Comparison of ENCODE assay signal across 19 cellular contexts in genomic region chr9:91202757-91203283, GRCh38.
A peak's percentile ranks its signal among the peaks of the same experiment; 100 is the strongest.
DNase-seq lines count a peak whose midpoint lies in the region; ATAC-seq, FAIRE-seq and TF ChIP-seq lines count a peak whose summit lies in the region.
"Had no signal": no experiment of that assay in that cellular context is flagged by ENCODE, and none has a peak within 500 bp of the region (broad histone marks: within the 10 kb centered on the region; RNA-seq: fewer than 3 reads in every experiment).

No MANE protein-coding gene starts in this region.

- H3K4me2 ChIP-seq in HepG2 (ENCODE audit: low read depth, low read length) = no peak overlapping the region
- H3K4me2 ChIP-seq in K562 (ENCODE audit: insufficient read depth, low read length) = no peak overlapping the region
- H3K4me2 ChIP-seq in Karpas-422 (ENCODE audit: low read depth, low read length, poor library complexity, severe bottlenecking) = no peak overlapping the region

- DNase-seq in HepG2 (ENCODE audit: low spot score) (no peak), right lobe of liver (no peak), NCI-H446 treated with DMSO at 0.1 percent for 48 hours (lab: John Stamatoyannopoulos, UW) (peak; percentile 21), K562 (ENCODE audit: extremely low read depth in 1 of 4, low spot score in 3 of 4) (peak; percentile 31 to 58 (median 50)), GM19239 (ENCODE audit: insufficient read length, low spot score) (no peak), Karpas-422 (no peak)
- DNase-seq in NK-92 treated with Interleukin-12 subunit alpha and Interleukin-12 subunit beta, amount 100 ng/mL, for 24 hours (lab: John Stamatoyannopoulos, UW) = no peak
- DNase-seq: C1 segment of cervical spinal cord; Calu3; CD4-positive, alpha-beta memory T cell; COR-L47; DMS53; DMS79 treated with DMSO at 0.1 percent for 48 hours; GF-D8; GOT3; H7; HCEC 1CT had no signal

- H3K27me3 ChIP-seq in HepG2 (ENCODE audit: control insufficient read depth in 1 of 2, insufficient read depth in 2 of 2, low read length in 2 of 2) = no peaks in the 10 kb centered on the region
- no peaks in the 10 kb centered on the region for H3K27me3 ChIP-seq in right lobe of liver
- no peaks in the 10 kb centered on the region for H3K27me3 ChIP-seq in K562 (ENCODE audit: control insufficient read depth in 2 of 2, insufficient read depth in 2 of 2, low read length in 2 of 2)
- no peaks in the 10 kb centered on the region for H3K27me3 ChIP-seq in Karpas-422 (ENCODE audit: low read length)

- POLR2A ChIA-PET in HepG2 (lab: Yijun Ruan, JAX) = no interaction called here
- POLR2A ChIA-PET in K562 (lab: Yijun Ruan, JAX) = no interaction called here

- H3K4me3 ChIP-seq in HepG2 (replicated peaks in 1 of 3; ENCODE audit: insufficient read depth in 1 of 3, low read depth in 2 of 3, low read length in 3 of 3) (no peak overlapping the region), right lobe of liver (no peak overlapping the region), K562 (no peak overlapping the region), Karpas-422 (ENCODE audit: low read length) (no peak overlapping the region)

- no TSS peak for BruUV-seq in HepG2 (replicated peaks; lab: Mats Ljungman, UMichigan)
- BruUV-seq in K562 (replicated peaks; lab: Mats Ljungman, UMichigan) = no TSS peak

- FAIRE-seq in HepG2 (lab: Jason Lieb, UNC) = no peak
- peak; percentile 48 for FAIRE-seq in K562 (lab: Jason Lieb, UNC)
- no peak for FAIRE-seq in GM19239 (lab: Jason Lieb, UNC)
- FAIRE-seq: GM12891, GM18507 had no signal

- TF ChIP-seq POLR2A in HepG2 (IDR thresholded peaks at IDR 0.05; ENCODE audit: insufficient read depth in 1 of 2, low read depth in 2 of 2, low read length in 2 of 2) (no peak), right lobe of liver (IDR thresholded peaks at IDR 0.05) (no peak), K562 (conservative IDR thresholded peaks at IDR 0.05) (no peak)

- no peak for TF ChIP-seq EP300 in HepG2 (IDR thresholded peaks at IDR 0.05; ENCODE audit: low read depth in 2 of 2, low read length in 2 of 2)
- TF ChIP-seq EP300 in HepG2 (CRISPR knock-in tag; IDR thresholded peaks at IDR 0.05; ENCODE audit: borderline replicate concordance) = no peak
- TF ChIP-seq EP300 in K562 (IDR thresholded peaks at IDR 0.05; ENCODE audit: low read length) = peak; percentile 22; the same call in 1 of the 2 replicates

- H3K9ac ChIP-seq in HepG2 (ENCODE audit: insufficient read depth, low read depth, low read length) = no peak overlapping the region
- H3K9ac ChIP-seq in K562 (ENCODE audit: insufficient read depth in 1 of 2, low read depth in 2 of 2, low read length in 2 of 2) = no peak overlapping the region
- no peak overlapping the region for H3K9ac ChIP-seq in Karpas-422 (ENCODE audit: low read length)

- H3K36me3 ChIP-seq in HepG2 (replicated peaks in 1 of 2; ENCODE audit: control insufficient read depth in 1 of 2, insufficient read depth in 2 of 2, low read length in 2 of 2) = no peaks in the 10 kb centered on the region
- H3K36me3 ChIP-seq in right lobe of liver = no peaks in the 10 kb centered on the region
- H3K36me3 ChIP-seq in K562 (ENCODE audit: control insufficient read depth, insufficient read depth, low read length) = no peaks in the 10 kb centered on the region
- no peaks in the 10 kb centered on the region for H3K36me3 ChIP-seq in Karpas-422 (ENCODE audit: insufficient read depth, low read length)

- intact Hi-C loops in HepG2 (cut with micrococcal nuclease; ENCODE audit: unreplicated experiment) (no loop called here), right lobe of liver (cut with DNase I) (no loop called here), K562 (cut with micrococcal nuclease) (no loop called here)

- no peak overlapping the region for H2AFZ ChIP-seq in HepG2 (ENCODE audit: low read length)
- H2AFZ ChIP-seq in K562 (ENCODE audit: low read depth, low read length) = no peak overlapping the region
- no peak overlapping the region for H2AFZ ChIP-seq in Karpas-422 (ENCODE audit: low read length)

- no peaks in the 10 kb centered on the region for H4K20me1 ChIP-seq in HepG2 (ENCODE audit: insufficient read depth, low read length)
- H4K20me1 ChIP-seq in K562 (replicated peaks; ENCODE audit: control insufficient read depth, insufficient read depth, low read length) = no peaks in the 10 kb centered on the region
- no peaks in the 10 kb centered on the region for H4K20me1 ChIP-seq in Karpas-422 (ENCODE audit: insufficient read depth, low read depth, low read length)

- H3K9me3 ChIP-seq in HepG2 (ENCODE audit: low read length) (peaks cover 28% of the 10 kb centered on the region), right lobe of liver (no peaks in the 10 kb centered on the region), K562 (replicated peaks; ENCODE audit: control insufficient read depth, insufficient read depth, low read depth, low read length) (0 out of 2 replicates have a peak, but pooled peaks cover 1% of the 10 kb centered on the region), Karpas-422 (ENCODE audit: low read length) (peaks cover 2% of the 10 kb centered on the region; the same call in 1 of the 2 replicates)

- H3K9me1 ChIP-seq in K562 (ENCODE audit: control insufficient read depth, insufficient read depth, low read length) = no peaks in the 10 kb centered on the region

- in situ Hi-C loops in HepG2 (cut with HindIII; ENCODE audit: extremely low pct_ligation_motif_present, low pct_unique_long_range_greater_than_20kb) = no loop called here
- in situ Hi-C loops in K562 (cut with MboI) = no loop called here

- H3K27ac ChIP-seq in HepG2 (ENCODE audit: extremely low read length, insufficient read depth, low read length) = no peak overlapping the region
- no peak overlapping the region for H3K27ac ChIP-seq in right lobe of liver
- no peak overlapping the region for H3K27ac ChIP-seq in K562 (ENCODE audit: extremely low read depth, low read depth, low read length)
- H3K27ac ChIP-seq in Karpas-422 (ENCODE audit: low read length) = no peak overlapping the region

- TF ChIP-seq CTCF in HepG2 (CRISPR knock-in tag; IDR thresholded peaks at IDR 0.05) (no peak), right lobe of liver (IDR thresholded peaks at IDR 0.05) (no peak), K562 (IDR thresholded peaks at IDR 0.05 in 2 of 3, conservative IDR thresholded peaks at IDR 0.05 in 1 of 3; ENCODE audit: insufficient read depth in 2 of 3, low read depth in 1 of 3, low read length in 3 of 3) (no peak)

- H3K79me2 ChIP-seq in HepG2 (ENCODE audit: insufficient read depth, low read length) (no peaks in the 10 kb centered on the region), K562 (ENCODE audit: control insufficient read depth, insufficient read depth, low read length) (no peaks in the 10 kb centered on the region; the same call in 2 of the 3 replicates), Karpas-422 (ENCODE audit: low read length) (no peaks in the 10 kb centered on the region)

- ATAC-seq in HepG2 (no peak), right lobe of liver (no peak), K562 (no peak)

- H3K4me1 ChIP-seq in HepG2 (ENCODE audit: insufficient read depth, low read length) (peaks cover 56% of the 10 kb centered on the region), right lobe of liver (peaks cover 0 to 26% (median 6%) of the 10 kb centered on the region in 4 donors), K562 (replicated peaks in 1 of 2; ENCODE audit: control insufficient read depth in 2 of 2, insufficient read depth in 2 of 2, low read length in 2 of 2) (peaks cover 8 to 26% of the 10 kb centered on the region in 2 experiments; a peak in 4 of 5 replicates), Karpas-422 (ENCODE audit: low read length) (peaks cover 4% of the 10 kb centered on the region)

- H3K9me2 ChIP-seq in Karpas-422 (replicated peaks; ENCODE audit: insufficient read depth, low read length) = no peaks in the 10 kb centered on the region

- CTCF ChIA-PET in HepG2 (lab: Yijun Ruan, JAX; ENCODE audit: low intra/inter-chr PET ratio, low total read pairs) (no interaction called here), K562 (lab: Yijun Ruan, JAX; ENCODE audit: low intra/inter-chr PET ratio) (no interaction called here)

- TF ChIP-seq RAD21 in HepG2 (CRISPR knock-in tag; IDR thresholded peaks at IDR 0.05) (no peak), K562 (CRISPR knock-in tag; conservative IDR thresholded peaks at IDR 0.05 in 1 of 2, IDR thresholded peaks at IDR 0.05 in 1 of 2) (no peak)

TF ChIP-seq in HepG2, 621 proteins besides CTCF, POLR2A, EP300 and RAD21:
- TF ChIP-seq ZFP90 (CRISPR knock-in tag; IDR thresholded peaks at IDR 0.05; ENCODE audit: borderline replicate concordance) = peak; percentile 98
- TF ChIP-seq TEAD3 (CRISPR knock-in tag; optimal IDR thresholded peaks at IDR 0.05; ENCODE audit: borderline replicate concordance) = no peak
TF ChIP-seq in HepG2: peak in this region for 1.

TF ChIP-seq in K562, 482 proteins besides CTCF, POLR2A, EP300 and RAD21:
- TF ChIP-seq TAL1 (IDR thresholded peaks at IDR 0.05) = 0 out of 2 replicates have a peak, but pooled peaks have one; percentile 44
- TF ChIP-seq ZNF740 (CRISPR knock-in tag; IDR thresholded peaks at IDR 0.05) = no peak
- TF ChIP-seq ZNF740 (tag; IDR thresholded peaks at IDR 0.05) = no peak
- peak; percentile 77 for TF ChIP-seq CBFA2T3 (IDR thresholded peaks at IDR 0.05)
- peak; percentile 58 for TF ChIP-seq TCF3 (CRISPR knock-in tag; IDR thresholded peaks at IDR 0.05)
- TF ChIP-seq ARID1B (IDR thresholded peaks at IDR 0.05) = peak; percentile 48; the same call in 1 of the 2 replicates
- no peak for TF ChIP-seq ZNF347 (CRISPR knock-in tag; IDR thresholded peaks at IDR 0.05; ENCODE audit: low read depth)
- no peak for TF ChIP-seq ZNF133 (CRISPR knock-in tag; IDR thresholded peaks at IDR 0.05)
- peak; percentile 52 for TF ChIP-seq NFIC (IDR thresholded peaks at IDR 0.05)
- no peak for TF ChIP-seq ZNF24 (IDR thresholded peaks at IDR 0.05)
- TF ChIP-seq NCOR1 (IDR thresholded peaks at IDR 0.05) = no peak
- peak; percentile 69 for TF ChIP-seq CBFA2T2 (conservative IDR thresholded peaks at IDR 0.05)
- TF ChIP-seq KDM1A (IDR thresholded peaks at IDR 0.05) = 0 out of 4 replicates have a peak, but pooled peaks of 1 of the 2 experiments have one; percentile 24

Comparison
In these comparisons a context has a peak if more than half of its experiments do, and no peak if none do; other contexts are left out.
1. DNase-seq: peak in NCI-H446 treated with DMSO at 0.1 percent for 48 hours (single experiment) and K562 (4 of 4); none in HepG2 (single experiment), right lobe of liver (0 of 3), GM19239 (single experiment), Karpas-422 (single experiment) and NK-92 treated with Interleukin-12 subunit alpha and Interleukin-12 subunit beta, amount 100 ng/mL, for 24 hours (single experiment).
2. Of the 241 proteins assayed by ChIP-seq in both HepG2 and K562: peak only in HepG2: none; only in K562: EP300 and NFIC; in both: none; in neither: 238; mixed calls (peak in some experiments, not most) for 1.